ENCODE assay signal across 21 cellular contexts in the genomic region with DNA sequence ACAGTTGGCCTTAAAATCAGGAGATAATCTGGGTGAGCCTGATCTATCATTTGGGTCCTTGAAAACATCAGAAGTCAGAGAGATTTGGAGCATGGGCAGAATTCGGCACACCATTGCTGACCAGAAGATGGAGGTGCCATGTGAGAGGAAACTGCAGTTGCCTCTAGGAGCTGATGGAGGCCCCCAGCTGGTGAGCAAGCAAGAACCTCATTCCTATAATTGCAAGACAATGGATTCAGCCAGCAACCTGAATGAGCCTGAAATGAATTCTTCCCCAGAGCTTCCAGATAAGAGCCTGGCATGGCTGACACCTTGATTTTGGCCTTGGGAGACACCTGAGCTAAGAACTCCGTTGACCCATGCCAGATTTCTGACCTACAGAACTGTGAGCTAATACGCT.
"Had no signal": no experiment of that assay in that cellular context is flagged by ENCODE, and none has a peak within 500 bp of the region (broad histone marks: within the 10 kb centered on the region; RNA-seq: fewer than 3 reads in every experiment).

No MANE protein-coding gene starts in this region.

- H3K4me2 ChIP-seq: smooth muscle cell had no signal

- H3K27ac Mint-ChIP-seq: activated CD4-positive, alpha-beta T cell treated with anti-CD3 and anti-CD28 coated beads, Interleukin-2, amount 10 ng/mL, durations not matched to agents 24 days and 14 days; activated naive CD4-positive, alpha-beta T cell treated with anti-CD3 and anti-CD28 coated beads, Interleukin-2, amount 10 ng/mL, durations not matched to agents 7 days and 5 days; stimulated activated effector memory CD8-positive, alpha-beta T cell treated with anti-CD3 and anti-CD28 coated beads, Interleukin-12 subunit alpha, Interleukin-12 subunit beta, amount 100 ng/mL, for 72 hours had no signal

- H3K4me3 ChIP-seq: colonic mucosa, gastrocnemius medialis, heart left ventricle, pancreas, right lobe of liver, smooth muscle cell, stomach, upper lobe of left lung had no signal

- H3K4me1 Mint-ChIP-seq: central memory CD8-positive, alpha-beta T cell; stimulated activated effector memory CD8-positive, alpha-beta T cell treated with anti-CD3 and anti-CD28 coated beads, Interleukin-12 subunit alpha, Interleukin-12 subunit beta, amount 100 ng/mL, for 72 hours had no signal

- H3K27ac ChIP-seq: brain microvascular endothelial cell, colonic mucosa, gastrocnemius medialis, heart left ventricle, neutrophil, pancreas, right lobe of liver, stomach, upper lobe of left lung had no signal

- H3K27me3 ChIP-seq: brain microvascular endothelial cell, colonic mucosa, heart left ventricle, neutrophil, pancreas, right lobe of liver, stomach, upper lobe of left lung had no signal

- H3K4me3 Mint-ChIP-seq: activated CD4-positive, alpha-beta T cell treated with anti-CD3 and anti-CD28 coated beads, Interleukin-2, amount 10 ng/mL, durations not matched to agents 24 days and 14 days; activated naive CD4-positive, alpha-beta T cell treated with anti-CD3 and anti-CD28 coated beads, Interleukin-2, amount 10 ng/mL, durations not matched to agents 7 days and 5 days; central memory CD8-positive, alpha-beta T cell; naive thymus-derived CD8-positive, alpha-beta T cell; stimulated activated effector memory CD8-positive, alpha-beta T cell treated with anti-CD3 and anti-CD28 coated beads, Interleukin-12 subunit alpha, Interleukin-12 subunit beta, amount 100 ng/mL, for 72 hours had no signal

- H3K9me3 Mint-ChIP-seq: activated CD4-positive, alpha-beta T cell treated with anti-CD3 and anti-CD28 coated beads, Interleukin-2, amount 10 ng/mL, durations not matched to agents 24 days and 14 days; activated naive CD4-positive, alpha-beta T cell treated with anti-CD3 and anti-CD28 coated beads, Interleukin-2, amount 10 ng/mL, durations not matched to agents 7 days and 5 days; central memory CD8-positive, alpha-beta T cell; stimulated activated effector memory CD8-positive, alpha-beta T cell treated with anti-CD3 and anti-CD28 coated beads, Interleukin-12 subunit alpha, Interleukin-12 subunit beta, amount 100 ng/mL, for 72 hours had no signal

- H3K4me1 ChIP-seq: colonic mucosa, gastrocnemius medialis, pancreas, right lobe of liver, stomach, upper lobe of left lung had no signal

- H3K36me3 Mint-ChIP-seq: activated naive CD4-positive, alpha-beta T cell treated with anti-CD3 and anti-CD28 coated beads, Interleukin-2, amount 10 ng/mL, durations not matched to agents 7 days and 5 days; naive thymus-derived CD8-positive, alpha-beta T cell; stimulated activated effector memory CD8-positive, alpha-beta T cell treated with anti-CD3 and anti-CD28 coated beads, Interleukin-12 subunit alpha, Interleukin-12 subunit beta, amount 100 ng/mL, for 72 hours had no signal

- H3K9me3 ChIP-seq: colonic mucosa, gastrocnemius medialis, heart left ventricle, neutrophil, pancreas, right lobe of liver, stomach, upper lobe of left lung had no signal

- ATAC-seq: gastrocnemius medialis; heart left ventricle; naive thymus-derived CD8-positive, alpha-beta T cell; pancreas; right lobe of liver; stimulated activated effector memory CD8-positive, alpha-beta T cell treated with anti-CD3 and anti-CD28 coated beads, Interleukin-12 subunit alpha, Interleukin-12 subunit beta, amount 100 ng/mL, for 72 hours had no signal

- H3K27me3 Mint-ChIP-seq: central memory CD8-positive, alpha-beta T cell; naive thymus-derived CD8-positive, alpha-beta T cell had no signal

- DNase-seq: activated CD4-positive, alpha-beta T cell treated with anti-CD3 and anti-CD28 coated beads, Interleukin-2, amount 10 ng/mL, durations not matched to agents 24 days and 14 days; activated CD4-positive, CD25-positive, alpha-beta regulatory T cell; activated CD8-positive, alpha-beta memory T cell treated with anti-CD3 and anti-CD28 coated beads, Interleukin-2, amount 50 U/mL, for 48 hours; activated effector memory CD4-positive, alpha-beta T cell treated with Interleukin-2 at 50 U/mL for 16 hours; activated naive CD4-positive, alpha-beta T cell treated with anti-CD3 and anti-CD28 coated beads, Interleukin-2, amount 10 ng/mL, durations not matched to agents 7 days and 5 days; activated T-cell treated with anti-CD3 and anti-CD28 coated beads, Interleukin-2, amount 50 U/mL, for 48 hours; aorta; brain microvascular endothelial cell; colonic mucosa; gastrocnemius medialis; heart left ventricle; naive thymus-derived CD8-positive, alpha-beta T cell; pancreas; right lobe of liver; stimulated activated CD4-positive, alpha-beta T cell treated with anti-CD3 and anti-CD28 coated beads, Interleukin-4, amount 100 ng/mL, for 24 hours; stomach; upper lobe of left lung had no signal
